ENCODE assay signal across 1 cellular context in the genomic region with DNA sequence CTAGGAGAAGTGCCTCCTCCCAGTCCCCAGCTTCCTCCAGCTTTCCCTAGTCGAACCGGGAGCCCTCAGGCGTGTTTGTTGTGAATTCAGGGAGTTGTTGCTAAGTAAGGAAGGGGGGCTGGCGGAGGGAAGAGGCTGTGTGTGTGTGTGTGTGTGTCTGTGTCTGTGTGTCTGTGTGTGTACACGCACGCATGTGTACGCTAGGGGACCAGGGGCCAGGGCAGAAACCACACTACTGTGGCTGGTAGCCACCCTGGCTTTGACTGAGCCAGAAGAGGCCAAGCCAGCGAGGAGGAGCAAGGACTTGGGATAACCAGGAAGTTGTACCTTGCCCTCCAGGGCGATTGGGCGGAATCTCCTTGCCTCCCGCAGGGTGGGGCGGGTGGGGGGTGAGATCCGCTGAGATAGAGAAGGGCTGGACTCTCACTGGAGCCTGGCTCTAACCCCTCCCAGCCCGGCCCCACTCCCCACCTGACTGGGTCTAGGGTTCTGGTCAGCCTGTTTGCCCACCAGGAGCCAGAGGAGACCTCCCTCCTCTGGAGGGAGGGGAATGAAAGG.
TF ChIP-seq lines count a peak whose summit lies in the region.

No MANE protein-coding gene starts in this region.

TF ChIP-seq in HepG2, 621 proteins besides CTCF, POLR2A, EP300 and RAD21 (continued from another document):
- TF ChIP-seq MTERF4 (CRISPR knock-in tag; IDR thresholded peaks at IDR 0.05) (no peak), ZNF746 (CRISPR knock-in tag; IDR thresholded peaks at IDR 0.05) (no peak), ZBTB26 (CRISPR knock-in tag; IDR thresholded peaks at IDR 0.05; ENCODE audit: borderline replicate concordance) (no peak), ARID2 (CRISPR knock-in tag; IDR thresholded peaks at IDR 0.05; ENCODE audit: borderline replicate concordance) (no peak), ZNF329 (CRISPR knock-in tag; IDR thresholded peaks at IDR 0.05; ENCODE audit: low read depth) (no peak), KDM1A (CRISPR knock-in tag; IDR thresholded peaks at IDR 0.05) (no peak), AGO2 (optimal IDR thresholded peaks at IDR 0.05; ENCODE audit: low read depth, low read length) (peak; percentile 10), ZNF333 (CRISPR knock-in tag; IDR thresholded peaks at IDR 0.05; ENCODE audit: borderline replicate concordance) (no peak)
